Comparison of ENCODE assay signal across 9 cellular contexts in genomic region chr12:6326316-6326959, GRCh38. TPM values are rescaled to one million over a fixed set of nuclear protein-coding genes. Genes with fewer than 3 reads are reported as not detected.
DNase-seq lines count a peak whose midpoint lies in the region; ATAC-seq and TF ChIP-seq lines count a peak whose summit lies in the region.
"Had no signal": no experiment of that assay in that cellular context is flagged by ENCODE, and none has a peak within 500 bp of the region (broad histone marks: within the 10 kb centered on the region; RNA-seq: fewer than 3 reads in every experiment).

No MANE protein-coding gene starts in this region.

- DNase-seq in ELR (ENCODE audit: low read depth) (peak; percentile 75), NCI-H2171 treated with DMSO at 0.1 percent for 48 hours (lab: John Stamatoyannopoulos, UW) (peak; percentile 24), cerebellum (ENCODE audit: low spot score) (peak; percentile 19), lower lobe of right lung (no peak), NCI-H510A (lab: John Stamatoyannopoulos, UW) (no peak), activated gamma-delta T cell treated with Interleukin-2 at 50 U/mL for 16 hours (no peak)

- H3K36me3 ChIP-seq in lower lobe of right lung: peaks cover 48% of the 10 kb centered on the region

- intact Hi-C loops in lower lobe of right lung (cut with DNase I): no loop called here

- H3K9me3 ChIP-seq in lower lobe of right lung: no peaks in the 10 kb centered on the region

- peaks cover 93% of the 10 kb centered on the region for H3K4me1 ChIP-seq in lower lobe of right lung

- H3K27me3 ChIP-seq in lower lobe of right lung (ENCODE audit: low read depth): no peaks in the 10 kb centered on the region

- ATAC-seq in lower lobe of right lung: peak; percentile 53 to 62
- no peak for ATAC-seq in GM21576 (IDR thresholded peaks at IDR 0.05; ENCODE audit: unreplicated experiment)
- no peak for ATAC-seq in HG03520 (IDR thresholded peaks at IDR 0.05; ENCODE audit: unreplicated experiment)

- peak overlapping the region; percentile 31 for H3K27ac ChIP-seq in lower lobe of right lung

- no peak overlapping the region for H3K4me3 ChIP-seq in lower lobe of right lung

- peak; percentile 61 for TF ChIP-seq CTCF in lower lobe of right lung (IDR thresholded peaks at IDR 0.05)

RNA-seq across cellular contexts. Expression of gene TNFRSF1A, which starts 15.4 kb away (rescaled TPM):
- 11.1 TPM for total RNA-seq in cerebellum
- total RNA-seq in lower lobe of right lung: 165 TPM

RNA-seq across cellular contexts. Expression of gene PLEKHG6, which starts 16.0 kb away (rescaled TPM):
- total RNA-seq in cerebellum (0.64 TPM), lower lobe of right lung (2.9 TPM)
- total RNA-seq: pulmonary artery endothelial cell had no signal

RNA-seq across cellular contexts. Expression of gene SCNN1A, which starts 48.9 kb away (rescaled TPM):
- not detected for total RNA-seq in cerebellum
- 156 TPM for total RNA-seq in lower lobe of right lung

RNA-seq across cellular contexts. Expression of gene LTBR, which starts 57.5 kb away (rescaled TPM):
- total RNA-seq in cerebellum (3.1 TPM), lower lobe of right lung (122 TPM)

Comparison
In these comparisons a context has a peak if more than half of its experiments do, and no peak if none do; other contexts are left out.
1. DNase-seq: peak in ELR (single experiment), NCI-H2171 treated with DMSO at 0.1 percent for 48 hours (single experiment) and cerebellum (single experiment); none in lower lobe of right lung (single experiment), NCI-H510A (single experiment) and activated gamma-delta T cell treated with Interleukin-2 at 50 U/mL for 16 hours (single experiment).
2. ATAC-seq: peak in lower lobe of right lung (2 of 2); none in GM21576 (single experiment) and HG03520 (single experiment).
3. RNA of gene TNFRSF1A, which starts 15.4 kb away (total RNA-seq): 165 TPM in lower lobe of right lung (single experiment); 11.1 TPM in cerebellum (single experiment); every median in the first group is over 10 times any median in the second.
4. RNA of gene SCNN1A, which starts 48.9 kb away (total RNA-seq): 156 TPM in lower lobe of right lung (single experiment); not detected in cerebellum (single experiment); every median in the first group is over 100 times any median in the second.